ENCODE assay signal across 8 cellular contexts in genomic region chr13:41059896-41060722, GRCh38. TPM values are rescaled to one million over a fixed set of nuclear protein-coding genes. Genes with fewer than 3 reads are reported as not detected.
A peak's percentile ranks its signal among the peaks of the same experiment; 100 is the strongest.
DNase-seq lines count a peak whose midpoint lies in the region; ATAC-seq, FAIRE-seq and TF ChIP-seq lines count a peak whose summit lies in the region.

No MANE protein-coding gene starts in this region.

- peak overlapping the region; percentile 37 for H2AFZ ChIP-seq in endothelial cell of umbilical vein (ENCODE audit: low read depth, low read length)

- no peaks in the 10 kb centered on the region for H4K20me1 ChIP-seq in endothelial cell of umbilical vein (replicated peaks; ENCODE audit: control insufficient read depth, extremely low read depth, insufficient read depth, low read length)

- peaks cover 20% of the 10 kb centered on the region for H3K36me3 ChIP-seq in NT2/D1 (ENCODE audit: insufficient read depth, insufficient read length, low read length)
- no peaks in the 10 kb centered on the region for H3K36me3 ChIP-seq in endothelial cell of umbilical vein (ENCODE audit: control insufficient read depth in 2 of 2, extremely low read depth in 1 of 2, insufficient read depth in 2 of 2, low read length in 2 of 2)

- peak overlapping the region; percentile 94 for H3K4me2 ChIP-seq in endothelial cell of umbilical vein (ENCODE audit: insufficient read depth, low read length)

- peak; percentile 15 for FAIRE-seq in endothelial cell of umbilical vein (lab: Jason Lieb, UNC)

- POLR2A ChIA-PET in endothelial cell of umbilical vein (lab: Charles Lee): interaction anchor here (1.0 to 1.2 kb wide), 3 partner anchors 10 to 173 kb away, joined by 4 to 5 read pairs (median 4); no protein-coding TSS in a partner anchor

- H3K9me3 ChIP-seq in NT2/D1 (ENCODE audit: insufficient read depth, low read length) (peaks cover 15% of the 10 kb centered on the region), endothelial cell of umbilical vein (replicated peaks; ENCODE audit: control insufficient read depth, insufficient read depth, low read length) (no peaks in the 10 kb centered on the region), mononuclear cell (ENCODE audit: low read depth, low read length) (no peaks in the 10 kb centered on the region)

- BruUV-seq in endothelial cell of umbilical vein (replicated peaks; lab: Mats Ljungman, UMichigan): TSS peak; percentile 27

- H3K27me3 ChIP-seq in NT2/D1 (ENCODE audit: insufficient read depth, insufficient read length) (no peaks in the 10 kb centered on the region), endothelial cell of umbilical vein (ENCODE audit: control insufficient read depth in 2 of 2, insufficient read depth in 2 of 2, low read length in 2 of 2) (no peaks in the 10 kb centered on the region), mononuclear cell (ENCODE audit: insufficient read depth, low read length) (no peaks in the 10 kb centered on the region)

- peak; percentile 44 for ATAC-seq in GM19452 (IDR thresholded peaks at IDR 0.05; ENCODE audit: unreplicated experiment)

- peaks cover 61% of the 10 kb centered on the region for H3K79me2 ChIP-seq in endothelial cell of umbilical vein (ENCODE audit: control insufficient read depth, insufficient read depth, low read length)

- intact Hi-C loops in endothelial cell of umbilical vein (cut with micrococcal nuclease): loop anchor here (1.0 to 10.0 kb wide), 7 partner anchors 72 to 902 kb away; partner anchors contain the start of genes KBTBD6, MRPS31, NAA16 and VWA8

- H3K9me1 ChIP-seq in endothelial cell of umbilical vein (replicated peaks; ENCODE audit: control insufficient read depth, extremely low read depth, insufficient read depth, low read length): no peaks in the 10 kb centered on the region

- dilution Hi-C loops in endothelial cell of umbilical vein (cut with MboI; ENCODE audit: extremely low pct_ligation_motif_present, low sequenced_read_pairs): no loop called here

- H3K4me3 ChIP-seq in NT2/D1 (ENCODE audit: insufficient read length, low read depth) (peak overlapping the region; percentile 86), endothelial cell of umbilical vein (replicated peaks in 1 of 3; ENCODE audit: insufficient read depth in 1 of 3, low read depth in 1 of 3, low read length in 3 of 3) (peak overlapping the region; percentile 56 to 96 (median 71)), mononuclear cell (ENCODE audit: low read length) (peak overlapping the region; percentile 88)

- CTCF ChIA-PET in endothelial cell of umbilical vein (lab: Charles Lee): interaction anchor here (0.9 to 2.3 kb wide), 8 partner anchors 14 to 239 kb away, joined by 3 to 8 read pairs (median 5); partner anchors contain the start of gene ELF1

- peak overlapping the region; percentile 93 for H3K27ac ChIP-seq in endothelial cell of umbilical vein (ENCODE audit: insufficient read depth, low read depth, low read length)

- H3K9ac ChIP-seq in NT2/D1 (ENCODE audit: insufficient read length, low read depth) (peak overlapping the region; percentile 88), endothelial cell of umbilical vein (replicated peaks; ENCODE audit: extremely low read depth, insufficient read depth, low read length) (peak overlapping the region; percentile 93)

- peak; percentile 11 to 40 for TF ChIP-seq CTCF in endothelial cell of umbilical vein (IDR thresholded peaks at IDR 0.05; ENCODE audit: extremely low read depth in 1 of 2, insufficient read depth in 1 of 2, low read depth in 1 of 2, low read length in 2 of 2)

- H3K4me1 ChIP-seq in NT2/D1 (ENCODE audit: insufficient read depth, insufficient read length): no peaks in the 10 kb centered on the region
- peaks cover 43% of the 10 kb centered on the region for H3K4me1 ChIP-seq in endothelial cell of umbilical vein (ENCODE audit: control insufficient read depth, extremely low read depth, insufficient read depth, low read length)
- H3K4me1 ChIP-seq in mononuclear cell (ENCODE audit: insufficient read depth, low read length): peaks cover 32% of the 10 kb centered on the region

- DNase-seq in CMK (ENCODE audit: low read depth) (peak; percentile 59), HK-2 (ENCODE audit: unreplicated experiment) (peak; percentile 88), NT2/D1 (ENCODE audit: low read depth, low spot score) (peak; percentile 76), endothelial cell of umbilical vein (ENCODE audit: low read depth, low spot score) (peak; percentile 90)
- DNase-seq in activated CD8-positive, alpha-beta memory T cell treated with anti-CD3 and anti-CD28 coated beads, Interleukin-2, amount 50 U/mL, for 4 hours: peak; percentile 75
- peak; percentile 24 to 49 for DNase-seq in stimulated activated CD8-positive, alpha-beta memory T cell treated with anti-CD3 and anti-CD28 coated beads, Interleukin-2, amount 100 ng/mL, for 1 hour (ENCODE audit: low read depth in 2 of 2)

- peak; percentile 30 for TF ChIP-seq POLR2A in endothelial cell of umbilical vein (IDR thresholded peaks at IDR 0.05; ENCODE audit: low read depth, low read length)

TF ChIP-seq in endothelial cell of umbilical vein, 7 proteins besides CTCF, POLR2A, EP300 and RAD21:
- TF ChIP-seq GATA2 (IDR thresholded peaks at IDR 0.05; ENCODE audit: insufficient read depth, insufficient read length, low read depth, low read length) (peak; percentile 15), POLR2AphosphoS5 (IDR thresholded peaks at IDR 0.05; ENCODE audit: insufficient read depth, low read depth, low read length) (peak; percentile 45), FOS (IDR thresholded peaks at IDR 0.05; ENCODE audit: borderline replicate concordance, insufficient read depth, low read length) (no peak)

RNA-seq across cellular contexts. Expression of gene WBP4, which starts 1.2 kb away (rescaled TPM):
- total RNA-seq in endothelial cell of umbilical vein (14.4 and 14.8 TPM in 2 replicates), mononuclear cell (5.8 TPM)
- 2.5 and 4.3 TPM in 2 replicates for polyA plus RNA-seq in endothelial cell of umbilical vein
- polyA plus RNA-seq in endothelial cell of umbilical vein (2011; cell fraction: cytosol; rRNA removed): 8.5 and 8.8 TPM in 2 replicates
- 7.6 and 12.1 TPM in 2 replicates for polyA plus RNA-seq in endothelial cell of umbilical vein (2011; cell fraction: nucleus; rRNA removed)
- polyA plus RNA-seq in endothelial cell of umbilical vein (2012): 14.1 and 16.8 TPM in 2 replicates
- 2.8 and 3.1 TPM in 2 replicates for polyA minus RNA-seq in endothelial cell of umbilical vein
- 2.2 TPM for polyA minus RNA-seq in endothelial cell of umbilical vein (2011; cell fraction: cytosol; rRNA and poly(A)+ RNA removed)
- polyA minus RNA-seq in endothelial cell of umbilical vein (2011; cell fraction: nucleus; rRNA and poly(A)+ RNA removed): 5.2 and 7.5 TPM in 2 replicates

RNA-seq across cellular contexts. Expression of gene ELF1, which starts 41.0 kb away (rescaled TPM):
- total RNA-seq in endothelial cell of umbilical vein (61.2 and 62.5 TPM in 2 replicates), mononuclear cell (410 TPM)
- 28.6 and 31.8 TPM in 2 replicates for polyA plus RNA-seq in endothelial cell of umbilical vein
- 26.3 and 29.4 TPM in 2 replicates for polyA plus RNA-seq in endothelial cell of umbilical vein (2011; cell fraction: cytosol; rRNA removed)
- polyA plus RNA-seq in endothelial cell of umbilical vein (2011; cell fraction: nucleus; rRNA removed): 49.6 TPM in 2 replicates
- 49.5 and 49.7 TPM in 2 replicates for polyA plus RNA-seq in endothelial cell of umbilical vein (2012)
- polyA minus RNA-seq in endothelial cell of umbilical vein: 57.9 and 67.6 TPM in 2 replicates
- polyA minus RNA-seq in endothelial cell of umbilical vein (2011; cell fraction: cytosol; rRNA and poly(A)+ RNA removed): 12.8 TPM
- polyA minus RNA-seq in endothelial cell of umbilical vein (2011; cell fraction: nucleus; rRNA and poly(A)+ RNA removed): 81.5 and 119 TPM in 2 replicates

Comparison
In these comparisons a context has a peak if more than half of its experiments do, and no peak if none do; other contexts are left out.
1. Peak in every context shown above with its lines: DNase-seq, ATAC-seq, H3K4me3 ChIP-seq and H3K27ac ChIP-seq.
2. DNase-seq: peak in every context shown above with its lines; median percentile 90 in endothelial cell of umbilical vein; 88 in HK-2; 76 in NT2/D1; 75 in activated CD8-positive, alpha-beta memory T cell treated with anti-CD3 and anti-CD28 coated beads, Interleukin-2, amount 50 U/mL, for 4 hours; 59 in CMK; 36 in stimulated activated CD8-positive, alpha-beta memory T cell treated with anti-CD3 and anti-CD28 coated beads, Interleukin-2, amount 100 ng/mL, for 1 hour.